16 cellular contexts compared by ENCODE assay signal in genomic region chr22:21823740-21824438, GRCh38. TPM values are rescaled to one million over a fixed set of nuclear protein-coding genes. Genes with fewer than 3 reads are reported as not detected.
DNase-seq lines count a peak whose midpoint lies in the region; ATAC-seq, FAIRE-seq and TF ChIP-seq lines count a peak whose summit lies in the region.
"Had no signal": no experiment of that assay in that cellular context is flagged by ENCODE, and none has a peak within 500 bp of the region (broad histone marks: within the 10 kb centered on the region; RNA-seq: fewer than 3 reads in every experiment).

No MANE protein-coding gene starts in this region.

- H3K27ac Mint-ChIP-seq in activated naive CD8-positive, alpha-beta T cell treated with anti-CD3 and anti-CD28 coated beads, Interleukin-2, amount 50 U/mL, for 24 hours, result peak overlapping the region; percentile 26
- no peak overlapping the region for H3K27ac Mint-ChIP-seq in activated naive CD8-positive, alpha-beta T cell treated with anti-CD3 and anti-CD28 coated beads for 36 hours
- peak overlapping the region; percentile 43 for H3K27ac Mint-ChIP-seq in astrocyte (ENCODE audit: unreplicated experiment)
- peak overlapping the region; percentile 26 for H3K27ac Mint-ChIP-seq in stimulated activated memory B cell treated with anti-CD40 and anti-IgM and Interleukin-4, amounts not matched to agents 10 μg/mL and 1 μg/mL and 100 μg/mL, for 72 hours

- peaks cover 68% of the 10 kb centered on the region for H3K4me1 Mint-ChIP-seq in activated naive CD8-positive, alpha-beta T cell treated with anti-CD3 and anti-CD28 coated beads, Interleukin-2, amount 50 U/mL, for 24 hours
- H3K4me1 Mint-ChIP-seq in activated naive CD8-positive, alpha-beta T cell treated with anti-CD3 and anti-CD28 coated beads for 36 hours, result peaks cover 54% of the 10 kb centered on the region
- H3K4me1 Mint-ChIP-seq in astrocyte (ENCODE audit: low read depth, unreplicated experiment), result peaks cover 24% of the 10 kb centered on the region
- H3K4me1 Mint-ChIP-seq in stimulated activated memory B cell treated with anti-CD40 and anti-IgM and Interleukin-4, amounts not matched to agents 10 μg/mL and 1 μg/mL and 100 μg/mL, for 72 hours, result peaks cover 64% of the 10 kb centered on the region

- FAIRE-seq in astrocyte (lab: Jason Lieb, UNC), result peak; percentile 32
- FAIRE-seq: keratinocyte, RCC 7860 had no signal

- DNase-seq in activated naive CD8-positive, alpha-beta T cell treated with anti-CD3 and anti-CD28 coated beads, Interleukin-2, amount 50 U/mL, for 24 hours, result no peak
- no peak for DNase-seq in activated naive CD8-positive, alpha-beta T cell treated with anti-CD3 and anti-CD28 coated beads for 36 hours
- DNase-seq in astrocyte (ENCODE audit: low read depth) (peak; percentile 46), left ventricle myocardium superior (no peak), PC-9 (no peak)
- DNase-seq: activated CD4-positive, alpha-beta T cell treated with anti-CD3 and anti-CD28 coated beads, Interleukin-2, amount 50 U/mL, for 48 hours; DMS 273 treated with DMSO at 0.1 percent for 48 hours; esophagus squamous epithelium; naive thymus-derived CD8-positive, alpha-beta T cell; T-helper 9 cell had no signal

- peaks cover 91% of the 10 kb centered on the region for H4K20me1 ChIP-seq in astrocyte (ENCODE audit: insufficient read depth, low read length)
- H4K20me1 ChIP-seq in PC-9 (ENCODE audit: insufficient read depth), result peaks cover 13% of the 10 kb centered on the region

- H3K36me3 ChIP-seq in astrocyte (ENCODE audit: insufficient read depth, low read length) (no peaks in the 10 kb centered on the region), PC-9 (ENCODE audit: low read depth) (no peaks in the 10 kb centered on the region)
- H3K36me3 ChIP-seq: esophagus squamous epithelium, tibial nerve had no signal

- intact Hi-C loops in left ventricle myocardium superior (cut with micrococcal nuclease), result no loop called here
- intact Hi-C loops in PC-9 (cut with micrococcal nuclease; ENCODE audit: unreplicated experiment), result no loop called here

- no peaks in the 10 kb centered on the region for H3K36me3 Mint-ChIP-seq in activated naive CD8-positive, alpha-beta T cell treated with anti-CD3 and anti-CD28 coated beads, Interleukin-2, amount 50 U/mL, for 24 hours (ENCODE audit: low read depth)
- peaks cover 2% of the 10 kb centered on the region for H3K36me3 Mint-ChIP-seq in activated naive CD8-positive, alpha-beta T cell treated with anti-CD3 and anti-CD28 coated beads for 36 hours
- no peaks in the 10 kb centered on the region for H3K36me3 Mint-ChIP-seq in astrocyte (ENCODE audit: low read depth, unreplicated experiment)
- H3K36me3 Mint-ChIP-seq in stimulated activated memory B cell treated with anti-CD40 and anti-IgM and Interleukin-4, amounts not matched to agents 10 μg/mL and 1 μg/mL and 100 μg/mL, for 72 hours, result peaks cover 14% of the 10 kb centered on the region

- no peaks in the 10 kb centered on the region for H3F3A ChIP-seq in PC-9 (ENCODE audit: insufficient read depth, low read depth)

- H2AFZ ChIP-seq in astrocyte (ENCODE audit: low read depth, low read length) (no peak overlapping the region), PC-9 (no peak overlapping the region)

- H3K4me1 ChIP-seq in astrocyte (ENCODE audit: insufficient read depth, low read length), result peaks cover 9% of the 10 kb centered on the region
- H3K4me1 ChIP-seq in PC-9 (replicated peaks; ENCODE audit: insufficient read depth), result no peaks in the 10 kb centered on the region

- no peak overlapping the region for H3K9ac ChIP-seq in astrocyte (ENCODE audit: low read length)

- H3K4me2 ChIP-seq in astrocyte (ENCODE audit: low read length) (peak overlapping the region; percentile 13), PC-9 (no peak overlapping the region)

- H3K27me3 Mint-ChIP-seq in activated naive CD8-positive, alpha-beta T cell treated with anti-CD3 and anti-CD28 coated beads, Interleukin-2, amount 50 U/mL, for 24 hours, result no peaks in the 10 kb centered on the region
- no peaks in the 10 kb centered on the region for H3K27me3 Mint-ChIP-seq in activated naive CD8-positive, alpha-beta T cell treated with anti-CD3 and anti-CD28 coated beads for 36 hours
- no peaks in the 10 kb centered on the region for H3K27me3 Mint-ChIP-seq in astrocyte (ENCODE audit: low read depth, unreplicated experiment)
- no peaks in the 10 kb centered on the region for H3K27me3 Mint-ChIP-seq in stimulated activated memory B cell treated with anti-CD40 and anti-IgM and Interleukin-4, amounts not matched to agents 10 μg/mL and 1 μg/mL and 100 μg/mL, for 72 hours
- H3K27me3 Mint-ChIP-seq: naive thymus-derived CD8-positive, alpha-beta T cell had no signal

- H3K4me3 ChIP-seq in astrocyte (ENCODE audit: insufficient read depth, low read depth, low read length), result no peak overlapping the region
- no peak overlapping the region for H3K4me3 ChIP-seq in PC-9
- H3K4me3 ChIP-seq: esophagus squamous epithelium, tibial nerve had no signal

- ATAC-seq in activated naive CD8-positive, alpha-beta T cell treated with anti-CD3 and anti-CD28 coated beads, Interleukin-2, amount 50 U/mL, for 24 hours, result no peak
- ATAC-seq in left ventricle myocardium superior (peak; percentile 50), HG02798 (IDR thresholded peaks at IDR 0.05; ENCODE audit: poor library complexity, unreplicated experiment) (no peak), GM21825 (IDR thresholded peaks at IDR 0.05; ENCODE audit: unreplicated experiment) (no peak)
- ATAC-seq in stimulated activated memory B cell treated with anti-CD40 and anti-IgM and Interleukin-4, amounts not matched to agents 10 μg/mL and 1 μg/mL and 100 μg/mL, for 72 hours, result no peak
- ATAC-seq: naive thymus-derived CD8-positive, alpha-beta T cell had no signal

- H3K79me2 ChIP-seq in astrocyte (ENCODE audit: insufficient read depth, low read length) (peaks cover 95% of the 10 kb centered on the region), PC-9 (ENCODE audit: low read depth) (peaks cover 39% of the 10 kb centered on the region)

- POLR2A ChIA-PET in PC-9 (lab: Charles Lee; ENCODE audit: unreplicated experiment), result no interaction called here

- H3K9me2 ChIP-seq in PC-9 (ENCODE audit: insufficient read depth), result no peaks in the 10 kb centered on the region

- no TSS peak for BruUV-seq in PC-9 (replicated peaks; lab: Mats Ljungman, UMichigan)

- H3K27ac ChIP-seq in astrocyte (ENCODE audit: low read depth, low read length) (no peak overlapping the region), PC-9 (no peak overlapping the region)
- H3K27ac ChIP-seq: esophagus squamous epithelium had no signal

- no peak overlapping the region for H3K4me3 Mint-ChIP-seq in activated naive CD8-positive, alpha-beta T cell treated with anti-CD3 and anti-CD28 coated beads, Interleukin-2, amount 50 U/mL, for 24 hours
- no peak overlapping the region for H3K4me3 Mint-ChIP-seq in activated naive CD8-positive, alpha-beta T cell treated with anti-CD3 and anti-CD28 coated beads for 36 hours
- no peak overlapping the region for H3K4me3 Mint-ChIP-seq in astrocyte (ENCODE audit: unreplicated experiment)
- H3K4me3 Mint-ChIP-seq in stimulated activated memory B cell treated with anti-CD40 and anti-IgM and Interleukin-4, amounts not matched to agents 10 μg/mL and 1 μg/mL and 100 μg/mL, for 72 hours, result no peak overlapping the region

- H3K9me3 Mint-ChIP-seq in activated naive CD8-positive, alpha-beta T cell treated with anti-CD3 and anti-CD28 coated beads, Interleukin-2, amount 50 U/mL, for 24 hours, result no peaks in the 10 kb centered on the region
- no peaks in the 10 kb centered on the region for H3K9me3 Mint-ChIP-seq in activated naive CD8-positive, alpha-beta T cell treated with anti-CD3 and anti-CD28 coated beads for 36 hours
- no peaks in the 10 kb centered on the region for H3K9me3 Mint-ChIP-seq in astrocyte (ENCODE audit: unreplicated experiment)
- H3K9me3 Mint-ChIP-seq in stimulated activated memory B cell treated with anti-CD40 and anti-IgM and Interleukin-4, amounts not matched to agents 10 μg/mL and 1 μg/mL and 100 μg/mL, for 72 hours, result no peaks in the 10 kb centered on the region
- H3K9me3 Mint-ChIP-seq: naive thymus-derived CD8-positive, alpha-beta T cell had no signal

- CTCF ChIA-PET in PC-9 (lab: Charles Lee), result no interaction called here

- H3K27me3 ChIP-seq in astrocyte (ENCODE audit: insufficient read depth, low read length) (no peaks in the 10 kb centered on the region), PC-9 (ENCODE audit: insufficient read depth, low read depth) (no peaks in the 10 kb centered on the region)
- H3K27me3 ChIP-seq: esophagus squamous epithelium, tibial nerve had no signal

- TF ChIP-seq CTCF in astrocyte (IDR thresholded peaks at IDR 0.05; ENCODE audit: insufficient read depth, low read depth, low read length) (no peak), PC-9 (conservative IDR thresholded peaks at IDR 0.05) (no peak)

- no peaks in the 10 kb centered on the region for H3K9me3 ChIP-seq in astrocyte (ENCODE audit: insufficient read depth, low read depth, low read length)
- H3K9me3 ChIP-seq in PC-9 (ENCODE audit: insufficient read depth, low read depth), result no peaks in the 10 kb centered on the region
- H3K9me3 ChIP-seq: esophagus squamous epithelium, tibial nerve had no signal

RNA-seq across cellular contexts. Expression of gene MAPK1, which starts 43.6 kb away (rescaled TPM):
- 100 to 1,000 TPM in 1 of 2 experiments, 10 to 100 TPM in 1; 96.1 to 106 TPM for total RNA-seq in activated naive CD8-positive, alpha-beta T cell treated with anti-CD3 and anti-CD28 coated beads for 36 hours
- 138 and 148 TPM in 2 replicates for total RNA-seq in astrocyte
- 80.5 TPM for total RNA-seq in left ventricle myocardium superior
- 66.7 and 82.8 TPM in 2 replicates for total RNA-seq in PC-9 (2021)
